6 cellular contexts compared by ENCODE assay signal in the genomic region with DNA sequence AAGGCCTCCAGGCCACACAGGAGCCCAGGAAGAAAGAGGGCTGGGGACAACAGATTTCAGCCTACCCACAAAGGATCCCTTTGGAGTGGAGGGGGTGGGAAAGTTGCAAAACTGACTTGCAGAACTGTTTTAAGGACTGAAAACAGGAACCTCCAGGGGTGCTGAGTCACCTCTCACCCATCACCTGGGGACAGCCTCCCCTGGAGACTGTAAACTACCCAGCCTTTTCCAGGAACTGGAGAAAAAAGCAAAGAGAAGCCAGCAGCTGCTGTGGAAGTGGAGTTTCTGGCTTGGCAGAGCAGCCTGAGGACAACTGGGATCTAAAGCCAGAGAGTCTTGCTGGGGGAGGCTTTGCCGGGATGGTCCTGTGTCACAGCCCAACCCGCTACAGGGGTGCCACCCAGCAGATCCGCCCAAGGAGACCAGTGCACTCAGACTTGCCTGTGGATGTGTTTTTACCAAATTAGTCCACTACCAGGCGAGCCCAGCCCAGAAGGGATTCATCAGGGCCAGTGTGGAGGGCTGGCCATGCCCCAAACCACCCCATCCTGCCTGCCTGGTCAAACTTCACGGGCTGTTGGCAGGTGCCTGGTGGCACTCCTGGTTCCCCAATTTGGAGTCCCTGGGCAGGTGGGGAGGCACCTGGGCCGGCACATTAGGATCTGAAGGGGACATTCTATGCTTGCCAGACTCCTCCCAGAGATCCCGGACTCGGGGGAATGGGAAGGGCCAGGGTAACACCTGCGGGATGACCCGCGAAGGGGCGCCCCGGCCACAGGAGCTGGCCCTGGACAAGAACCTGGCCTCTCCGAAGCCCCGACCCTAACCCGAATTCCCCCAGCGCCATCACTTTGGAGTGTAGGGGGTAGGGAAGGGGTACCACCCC. TPM values are rescaled to one million over a fixed set of nuclear protein-coding genes. Genes with fewer than 3 reads are reported as not detected.
DNase-seq lines count a peak whose midpoint lies in the region; ATAC-seq, FAIRE-seq and TF ChIP-seq lines count a peak whose summit lies in the region.

No MANE protein-coding gene starts in this region.

- H3K9me3 Mint-ChIP-seq in activated CD4-positive, alpha-beta T cell treated with anti-CD3 and anti-CD28 coated beads for 36 hours (ENCODE audit: low read depth): no peaks in the 10 kb centered on the region

- H2AFZ ChIP-seq in endothelial cell of umbilical vein (ENCODE audit: low read depth, low read length): peak overlapping the region; percentile 81

- DNase-seq in activated CD4-positive, alpha-beta T cell treated with anti-CD3 and anti-CD28 coated beads for 36 hours: peak; percentile 52
- no peak for DNase-seq in activated CD4-positive, alpha-beta T cell treated with anti-CD3 and anti-CD28 coated beads, Interleukin-2, amount 50 U/mL, for 4 hours
- DNase-seq in endothelial cell of umbilical vein (ENCODE audit: low read depth, low spot score) (no peak), skeletal muscle cell (ENCODE audit: low read depth) (no peak)

- peaks cover 26% of the 10 kb centered on the region for H3K4me1 Mint-ChIP-seq in activated CD4-positive, alpha-beta T cell treated with anti-CD3 and anti-CD28 coated beads for 36 hours

- CTCF ChIA-PET in activated CD4-positive, alpha-beta T cell treated with anti-CD3 and anti-CD28 coated beads for 36 hours (lab: Charles Lee): interaction anchor here (0.6 to 4.3 kb wide), 3 partner anchors 8 to 18 kb away, joined by 3 to 16 read pairs (median 4); no protein-coding TSS in a partner anchor
- CTCF ChIA-PET in endothelial cell of umbilical vein (lab: Charles Lee): interaction anchor here (1.0 to 1.1 kb wide), 2 partner anchors 93 to 198 kb away, joined by 3 to 4 read pairs; no protein-coding TSS in a partner anchor

- BruUV-seq in endothelial cell of umbilical vein (replicated peaks; lab: Mats Ljungman, UMichigan): TSS peak; percentile 27

- H3K4me3 Mint-ChIP-seq in activated CD4-positive, alpha-beta T cell treated with anti-CD3 and anti-CD28 coated beads for 36 hours: peak overlapping the region; percentile 80

- no peak for FAIRE-seq in endothelial cell of umbilical vein (lab: Jason Lieb, UNC)

- peaks cover 0 to 15% of the 10 kb centered on the region in 2 experiments for H3K36me3 ChIP-seq in endothelial cell of umbilical vein (ENCODE audit: control insufficient read depth in 2 of 2, extremely low read depth in 1 of 2, insufficient read depth in 2 of 2, low read length in 2 of 2)

- no peak overlapping the region for H3K27ac Mint-ChIP-seq in activated CD4-positive, alpha-beta T cell treated with anti-CD3 and anti-CD28 coated beads for 36 hours

- no peak for ATAC-seq in activated CD4-positive, alpha-beta T cell treated with anti-CD3 and anti-CD28 coated beads for 36 hours
- ATAC-seq in HG02623 (IDR thresholded peaks at IDR 0.05; ENCODE audit: unreplicated experiment): no peak
- no peak for ATAC-seq in HG02885 (IDR thresholded peaks at IDR 0.05; ENCODE audit: poor library complexity, unreplicated experiment)

- H4K20me1 ChIP-seq in endothelial cell of umbilical vein (replicated peaks; ENCODE audit: control insufficient read depth, extremely low read depth, insufficient read depth, low read length): no peaks in the 10 kb centered on the region

- H3K9ac ChIP-seq in endothelial cell of umbilical vein (replicated peaks; ENCODE audit: extremely low read depth, insufficient read depth, low read length): peak overlapping the region; percentile 64

- no peaks in the 10 kb centered on the region for H3K27me3 ChIP-seq in endothelial cell of umbilical vein (ENCODE audit: control insufficient read depth in 2 of 2, insufficient read depth in 2 of 2, low read length in 2 of 2)

- POLR2A ChIA-PET in activated CD4-positive, alpha-beta T cell treated with anti-CD3 and anti-CD28 coated beads for 36 hours (lab: Charles Lee): interaction anchor here (0.8 to 1.8 kb wide), 5 partner anchors 23 to 213 kb away, joined by 3 to 10 read pairs (median 3); a partner anchor contains a TSS
- POLR2A ChIA-PET in endothelial cell of umbilical vein (lab: Charles Lee): interaction anchor here (1.5 kb wide), 1 partner anchor 23 kb away, joined by 11 read pairs; a partner anchor contains a TSS

- TF ChIP-seq POLR2A in endothelial cell of umbilical vein (IDR thresholded peaks at IDR 0.05; ENCODE audit: low read depth, low read length): no peak

- H3K79me2 ChIP-seq in endothelial cell of umbilical vein (ENCODE audit: control insufficient read depth, insufficient read depth, low read length): no peaks in the 10 kb centered on the region

- no peak for TF ChIP-seq CTCF in endothelial cell of umbilical vein (IDR thresholded peaks at IDR 0.05; ENCODE audit: extremely low read depth in 1 of 2, insufficient read depth in 1 of 2, low read depth in 1 of 2, low read length in 2 of 2)

- H3K4me3 ChIP-seq in endothelial cell of umbilical vein (replicated peaks in 1 of 3; ENCODE audit: insufficient read depth in 1 of 3, low read depth in 1 of 3, low read length in 3 of 3): peak overlapping the region; percentile 53 to 89 (median 62)
- peak overlapping the region; percentile 93 for H3K4me3 ChIP-seq in skeletal muscle cell (ENCODE audit: low read depth, low read length)

- H3K9me1 ChIP-seq in endothelial cell of umbilical vein (replicated peaks; ENCODE audit: control insufficient read depth, extremely low read depth, insufficient read depth, low read length): no peaks in the 10 kb centered on the region

- peaks cover 4% of the 10 kb centered on the region for H3K36me3 Mint-ChIP-seq in activated CD4-positive, alpha-beta T cell treated with anti-CD3 and anti-CD28 coated beads for 36 hours (ENCODE audit: low read depth)

- dilution Hi-C loops in endothelial cell of umbilical vein (cut with MboI; ENCODE audit: extremely low pct_ligation_motif_present, low sequenced_read_pairs): no loop called here

- intact Hi-C loops in activated CD4-positive, alpha-beta T cell treated with anti-CD3 and anti-CD28 coated beads for 36 hours (cut with DNase I, micrococcal nuclease): loop anchor here in 1 of 2 experiments (2.0 to 10.0 kb wide), 4 partner anchors 195 to 597 kb away; a partner anchor contains a TSS
- intact Hi-C loops in endothelial cell of umbilical vein (cut with micrococcal nuclease): loop anchor here (2.0 kb wide), 1 partner anchor 13 kb away; no protein-coding TSS in a partner anchor

- H3K27ac ChIP-seq in endothelial cell of umbilical vein (ENCODE audit: insufficient read depth, low read depth, low read length): no peak overlapping the region

- peaks cover 12% of the 10 kb centered on the region for H3K4me1 ChIP-seq in endothelial cell of umbilical vein (ENCODE audit: control insufficient read depth, extremely low read depth, insufficient read depth, low read length)

- no peaks in the 10 kb centered on the region for H3K27me3 Mint-ChIP-seq in activated CD4-positive, alpha-beta T cell treated with anti-CD3 and anti-CD28 coated beads for 36 hours

- no peaks in the 10 kb centered on the region for H3K9me3 ChIP-seq in endothelial cell of umbilical vein (replicated peaks; ENCODE audit: control insufficient read depth, insufficient read depth, low read length)

- H3K4me2 ChIP-seq in endothelial cell of umbilical vein (ENCODE audit: insufficient read depth, low read length): peak overlapping the region; percentile 58

RNA-seq across cellular contexts. Expression of a gene that starts 0.8 kb away (rescaled TPM):
- 10 to 100 TPM; 17.3 to 21.8 TPM for total RNA-seq in activated CD4-positive, alpha-beta T cell treated with anti-CD3 and anti-CD28 coated beads for 36 hours
- total RNA-seq in endothelial cell of umbilical vein: 20.7 and 25.0 TPM in 2 replicates
- polyA plus RNA-seq in endothelial cell of umbilical vein: 42.1 and 54.6 TPM in 2 replicates
- polyA plus RNA-seq in endothelial cell of umbilical vein (2011; cell fraction: cytosol; rRNA removed): 36.9 and 41.4 TPM in 2 replicates
- 11.0 and 14.4 TPM in 2 replicates for polyA plus RNA-seq in endothelial cell of umbilical vein (2011; cell fraction: nucleus; rRNA removed)
- 31.7 and 31.9 TPM in 2 replicates for polyA plus RNA-seq in endothelial cell of umbilical vein (2012)
- polyA minus RNA-seq in endothelial cell of umbilical vein: 28.6 and 30.2 TPM in 2 replicates
- 19.6 TPM for polyA minus RNA-seq in endothelial cell of umbilical vein (2011; cell fraction: cytosol; rRNA and poly(A)+ RNA removed)
- 4.9 and 5.0 TPM in 2 replicates for polyA minus RNA-seq in endothelial cell of umbilical vein (2011; cell fraction: nucleus; rRNA and poly(A)+ RNA removed)

RNA-seq across cellular contexts. Expression of a gene that starts 12.3 kb away (rescaled TPM):
- total RNA-seq in activated CD4-positive, alpha-beta T cell treated with anti-CD3 and anti-CD28 coated beads for 36 hours: not detected
- not detected in 2 replicates for total RNA-seq in endothelial cell of umbilical vein
- not detected in 2 replicates for polyA plus RNA-seq in endothelial cell of umbilical vein
- not detected in 2 replicates for polyA plus RNA-seq in endothelial cell of umbilical vein (2011; cell fraction: cytosol; rRNA removed)
- polyA plus RNA-seq in endothelial cell of umbilical vein (2011; cell fraction: nucleus; rRNA removed): not detected in 2 replicates
- polyA plus RNA-seq in endothelial cell of umbilical vein (2012): not detected in 2 replicates
- not detected in 2 replicates for polyA minus RNA-seq in endothelial cell of umbilical vein
- polyA minus RNA-seq in endothelial cell of umbilical vein (2011; cell fraction: cytosol; rRNA and poly(A)+ RNA removed): 2.6 TPM
- polyA minus RNA-seq in endothelial cell of umbilical vein (2011; cell fraction: nucleus; rRNA and poly(A)+ RNA removed): not detected in 2 replicates

RNA-seq across cellular contexts. Expression of a gene that starts 17.2 kb away (rescaled TPM):
- total RNA-seq in activated CD4-positive, alpha-beta T cell treated with anti-CD3 and anti-CD28 coated beads for 36 hours: 100 to 1,000 TPM; 113 to 118 TPM
- 124 and 144 TPM in 2 replicates for total RNA-seq in endothelial cell of umbilical vein
- 167 and 192 TPM in 2 replicates for polyA plus RNA-seq in endothelial cell of umbilical vein
- 174 and 195 TPM in 2 replicates for polyA plus RNA-seq in endothelial cell of umbilical vein (2011; cell fraction: cytosol; rRNA removed)
- polyA plus RNA-seq in endothelial cell of umbilical vein (2011; cell fraction: nucleus; rRNA removed): 52.2 and 65.4 TPM in 2 replicates
- polyA plus RNA-seq in endothelial cell of umbilical vein (2012): 171 and 179 TPM in 2 replicates
- 78.1 and 86.3 TPM in 2 replicates for polyA minus RNA-seq in endothelial cell of umbilical vein
- 204 TPM for polyA minus RNA-seq in endothelial cell of umbilical vein (2011; cell fraction: cytosol; rRNA and poly(A)+ RNA removed)
- 15.7 and 31.7 TPM in 2 replicates for polyA minus RNA-seq in endothelial cell of umbilical vein (2011; cell fraction: nucleus; rRNA and poly(A)+ RNA removed)

RNA-seq across cellular contexts. Expression of a gene that starts 22.5 kb away (rescaled TPM):
- total RNA-seq in activated CD4-positive, alpha-beta T cell treated with anti-CD3 and anti-CD28 coated beads for 36 hours: 1,000 to 10,000 TPM; 5,351 to 6,287 TPM
- total RNA-seq in endothelial cell of umbilical vein: 2,793 and 3,036 TPM in 2 replicates
- polyA plus RNA-seq in endothelial cell of umbilical vein: 9,021 and 12,733 TPM in 2 replicates
- 5,798 and 6,829 TPM in 2 replicates for polyA plus RNA-seq in endothelial cell of umbilical vein (2011; cell fraction: cytosol; rRNA removed)
- 1,513 and 2,235 TPM in 2 replicates for polyA plus RNA-seq in endothelial cell of umbilical vein (2011; cell fraction: nucleus; rRNA removed)
- 4,015 and 4,701 TPM in 2 replicates for polyA plus RNA-seq in endothelial cell of umbilical vein (2012)
- 3,353 and 3,779 TPM in 2 replicates for polyA minus RNA-seq in endothelial cell of umbilical vein
- polyA minus RNA-seq in endothelial cell of umbilical vein (2011; cell fraction: cytosol; rRNA and poly(A)+ RNA removed): 3,731 TPM
- 379 and 607 TPM in 2 replicates for polyA minus RNA-seq in endothelial cell of umbilical vein (2011; cell fraction: nucleus; rRNA and poly(A)+ RNA removed)

RNA-seq across cellular contexts. Expression of a gene that starts 24.0 kb away (rescaled TPM):
- total RNA-seq in activated CD4-positive, alpha-beta T cell treated with anti-CD3 and anti-CD28 coated beads for 36 hours: not detected
- not detected in 2 replicates for total RNA-seq in endothelial cell of umbilical vein
- not detected in 2 replicates for polyA plus RNA-seq in endothelial cell of umbilical vein
- polyA plus RNA-seq in endothelial cell of umbilical vein (2011; cell fraction: cytosol; rRNA removed): not detected in 2 replicates
- not detected in 2 replicates for polyA plus RNA-seq in endothelial cell of umbilical vein (2011; cell fraction: nucleus; rRNA removed)
- polyA plus RNA-seq in endothelial cell of umbilical vein (2012): not detected in 2 replicates
- polyA minus RNA-seq in endothelial cell of umbilical vein: not detected in 2 replicates
- not detected for polyA minus RNA-seq in endothelial cell of umbilical vein (2011; cell fraction: cytosol; rRNA and poly(A)+ RNA removed)
- not detected in 2 replicates for polyA minus RNA-seq in endothelial cell of umbilical vein (2011; cell fraction: nucleus; rRNA and poly(A)+ RNA removed)
